11 cellular contexts compared by ENCODE assay signal in genomic region chr4:76658231-76659102, GRCh38.
A peak's percentile ranks its signal among the peaks of the same experiment; 100 is the strongest.
DNase-seq lines count a peak whose midpoint lies in the region; ATAC-seq, FAIRE-seq and TF ChIP-seq lines count a peak whose summit lies in the region.
"Had no signal": no experiment of that assay in that cellular context is flagged by ENCODE, and none has a peak within 500 bp of the region (broad histone marks: within the 10 kb centered on the region; RNA-seq: fewer than 3 reads in every experiment).

No MANE protein-coding gene starts in this region.

- peak overlapping the region; percentile 24 for H3K27ac ChIP-seq in colonic mucosa
- peak overlapping the region; percentile 79 for H3K27ac ChIP-seq in smooth muscle cell (ENCODE audit: low read depth)
- H3K27ac ChIP-seq: right lobe of liver, suprapubic skin, WERI-Rb-1 had no signal

- H3K79me2 ChIP-seq in smooth muscle cell (ENCODE audit: low read depth): no peaks in the 10 kb centered on the region

- no peaks in the 10 kb centered on the region for H3F3A ChIP-seq in smooth muscle cell (ENCODE audit: low read depth)

- no peaks in the 10 kb centered on the region for H3K9me3 Mint-ChIP-seq in stimulated activated naive B cell treated with anti-CD40 and anti-IgM and Interleukin-4, amounts not matched to agents 10 μg/mL and 1 μg/mL and 100 μg/mL, for 72 hours

- H3K27ac Mint-ChIP-seq in stimulated activated naive B cell treated with anti-CD40 and anti-IgM and Interleukin-4, amounts not matched to agents 10 μg/mL and 1 μg/mL and 100 μg/mL, for 72 hours: no peak overlapping the region

- H3K36me3 Mint-ChIP-seq in stimulated activated naive B cell treated with anti-CD40 and anti-IgM and Interleukin-4, amounts not matched to agents 10 μg/mL and 1 μg/mL and 100 μg/mL, for 72 hours: no peaks in the 10 kb centered on the region

- no peak for DNase-seq in GM19239 (ENCODE audit: insufficient read length, low spot score)
- peak; percentile 73 for DNase-seq in HS-5 (ENCODE audit: low read depth)
- no peak for DNase-seq in colonic mucosa
- no peak for DNase-seq in smooth muscle cell (lab: John Stamatoyannopoulos, UW; ENCODE audit: unreplicated experiment)
- no peak for DNase-seq in NCI-H748 treated with DMSO at 0.1 percent for 48 hours (lab: John Stamatoyannopoulos, UW)
- no peak for DNase-seq in stimulated activated naive B cell treated with anti-CD40 and anti-IgM and Interleukin-4, amounts not matched to agents 10 μg/mL and 1 μg/mL and 100 μg/mL, for 72 hours
- no peak for DNase-seq in KG1 (lab: John Stamatoyannopoulos, UW)
- no peak for DNase-seq in stimulated activated CD4-positive, alpha-beta T cell treated with anti-CD3 and anti-CD28 coated beads, Interleukin-4, amount 100 ng/mL, for 24 hours
- DNase-seq: right lobe of liver, WERI-Rb-1 had no signal

- FAIRE-seq in GM19239 (lab: Jason Lieb, UNC): peak; percentile 66

- H3K9ac ChIP-seq in colonic mucosa (ENCODE audit: low read depth in 2 of 2, low read length in 2 of 2): no peak overlapping the region
- peak overlapping the region; percentile 12 for H3K9ac ChIP-seq in smooth muscle cell (ENCODE audit: low read depth)

- intact Hi-C loops in colonic mucosa (cut with DNase I): no loop called here

- no peak overlapping the region for H3K4me3 Mint-ChIP-seq in stimulated activated naive B cell treated with anti-CD40 and anti-IgM and Interleukin-4, amounts not matched to agents 10 μg/mL and 1 μg/mL and 100 μg/mL, for 72 hours

- H3K27me3 Mint-ChIP-seq in stimulated activated naive B cell treated with anti-CD40 and anti-IgM and Interleukin-4, amounts not matched to agents 10 μg/mL and 1 μg/mL and 100 μg/mL, for 72 hours: no peaks in the 10 kb centered on the region

- no peaks in the 10 kb centered on the region for H3K27me3 ChIP-seq in colonic mucosa
- no peaks in the 10 kb centered on the region for H3K27me3 ChIP-seq in smooth muscle cell (ENCODE audit: low read depth)
- H3K27me3 ChIP-seq: right lobe of liver, suprapubic skin had no signal

- ATAC-seq in stimulated activated naive B cell treated with anti-CD40 and anti-IgM and Interleukin-4, amounts not matched to agents 10 μg/mL and 1 μg/mL and 100 μg/mL, for 72 hours (replicated peaks): no peak
- ATAC-seq: right lobe of liver had no signal

- no peaks in the 10 kb centered on the region for H3K36me3 ChIP-seq in colonic mucosa
- H3K36me3 ChIP-seq in smooth muscle cell (ENCODE audit: low read depth): no peaks in the 10 kb centered on the region
- H3K36me3 ChIP-seq: right lobe of liver, suprapubic skin, WERI-Rb-1 had no signal

- H3K4me1 ChIP-seq in colonic mucosa (no peaks in the 10 kb centered on the region), smooth muscle cell (ENCODE audit: low read depth) (peaks cover 15% of the 10 kb centered on the region)
- H3K4me1 ChIP-seq: right lobe of liver, suprapubic skin had no signal

- peak overlapping the region; percentile 50 for H3K4me2 ChIP-seq in smooth muscle cell

- H3K9me3 ChIP-seq in colonic mucosa: no peaks in the 10 kb centered on the region
- no peaks in the 10 kb centered on the region for H3K9me3 ChIP-seq in smooth muscle cell (replicated peaks; ENCODE audit: low read depth)
- H3K9me3 ChIP-seq: right lobe of liver, suprapubic skin had no signal

- peaks cover 0 to 2% of the 10 kb centered on the region in 2 donors for H3K4me1 Mint-ChIP-seq in stimulated activated naive B cell treated with anti-CD40 and anti-IgM and Interleukin-4, amounts not matched to agents 10 μg/mL and 1 μg/mL and 100 μg/mL, for 72 hours

- no peak overlapping the region for H2AFZ ChIP-seq in smooth muscle cell (ENCODE audit: low read depth)

- H3K4me3 ChIP-seq in colonic mucosa: no peak overlapping the region
- H3K4me3 ChIP-seq in smooth muscle cell: no peak overlapping the region
- H3K4me3 ChIP-seq: right lobe of liver, suprapubic skin had no signal

- 27% methylated on average over 3 of the region's 3 CpGs for WGBS in smooth muscle cell (ENCODE audit: low lambda C conversion rate)

- no peak for TF ChIP-seq CTCF in colonic mucosa (IDR thresholded peaks at IDR 0.05)
- TF ChIP-seq CTCF in smooth muscle cell (IDR thresholded peaks at IDR 0.05; ENCODE audit: borderline replicate concordance, insufficient read depth, poor library complexity, severe bottlenecking): no peak

- no peaks in the 10 kb centered on the region for H4K20me1 ChIP-seq in smooth muscle cell (ENCODE audit: low read depth)
